22 cellular contexts compared by ENCODE assay signal in the genomic region with DNA sequence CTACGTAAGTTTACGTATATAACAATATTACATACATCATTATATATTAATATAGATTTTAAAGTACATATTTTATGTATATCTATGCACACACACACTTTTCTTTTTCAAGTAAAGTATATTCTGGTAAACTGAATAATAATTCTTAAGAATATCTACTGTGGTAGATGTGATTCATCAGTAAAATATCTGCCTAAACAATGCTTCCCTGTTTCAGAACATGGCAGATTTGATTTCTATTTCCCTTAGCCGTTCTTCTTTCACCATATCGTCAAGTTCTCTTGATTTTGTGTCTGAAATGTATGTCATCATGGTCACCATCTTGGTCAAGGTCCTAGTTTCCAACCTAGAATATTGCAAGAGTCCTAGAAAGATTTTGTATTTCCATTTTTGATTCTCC.
DNase-seq lines count a peak whose midpoint lies in the region; ATAC-seq, FAIRE-seq and TF ChIP-seq lines count a peak whose summit lies in the region.
"Had no signal": no experiment of that assay in that cellular context is flagged by ENCODE, and none has a peak within 500 bp of the region (broad histone marks: within the 10 kb centered on the region; RNA-seq: fewer than 3 reads in every experiment).

No MANE protein-coding gene starts in this region.

- DNase-seq in AG20443 (ENCODE audit: low spot score) (peak; percentile 10), LHCN-M2 (ENCODE audit: low read depth) (peak; percentile 56), bronchial epithelial cell (ENCODE audit: low read depth) (peak; percentile 53), iris pigment epithelial cell (ENCODE audit: low read depth) (peak; percentile 70), NCI-H2227 treated with DMSO at 0.1 percent for 48 hours (lab: John Stamatoyannopoulos, UW) (no peak), retina (no peak), medulla oblongata (ENCODE audit: extremely low spot score) (no peak)
- DNase-seq: heart left ventricle; immature natural killer cell; naive thymus-derived CD8-positive, alpha-beta T cell; NCI-H187; NCI-H226; NCI-H82; pancreas; stimulated activated CD4-positive, alpha-beta T cell treated with anti-CD3 and anti-CD28 coated beads, Interleukin-4, amount 100 ng/mL, for 1 hour; T1000; upper lobe of right lung had no signal

- no peak for ATAC-seq in HG02973 (IDR thresholded peaks at IDR 0.05; ENCODE audit: unreplicated experiment)
- ATAC-seq: activated naive CD4-positive, alpha-beta T cell treated with anti-CD3 and anti-CD28 coated beads, Interleukin-2, amount 50 U/mL, for 72 hours; heart left ventricle; K562; naive thymus-derived CD8-positive, alpha-beta T cell; pancreas; upper lobe of right lung had no signal

- H3K27me3 ChIP-seq in bronchial epithelial cell (ENCODE audit: control insufficient read depth, insufficient read depth, low read length) = no peaks in the 10 kb centered on the region
- H3K27me3 ChIP-seq: BLaER1 treated with 17β-estradiol and CSF1 and Interleukin-3, amounts not matched to agents 10 nM and 100 nM; cardiac muscle cell; heart left ventricle; pancreas; upper lobe of right lung had no signal

- no peak for FAIRE-seq in bronchial epithelial cell (lab: Jason Lieb, UNC)
- FAIRE-seq: K562, pancreas had no signal

- no peak for TF ChIP-seq CTCF in bronchial epithelial cell (IDR thresholded peaks at IDR 0.05; ENCODE audit: insufficient read depth, low read length, severe bottlenecking)

- no peaks in the 10 kb centered on the region for H3K36me3 ChIP-seq in bronchial epithelial cell (ENCODE audit: control insufficient read depth, insufficient read depth, low read length)
- H3K36me3 ChIP-seq: BLaER1 treated with 17β-estradiol and CSF1 and Interleukin-3, amounts not matched to agents 10 nM and 100 nM; cardiac muscle cell; heart left ventricle; pancreas; upper lobe of right lung had no signal

- no peak overlapping the region for H3K4me3 ChIP-seq in bronchial epithelial cell (ENCODE audit: low read depth, low read length)
- H3K4me3 ChIP-seq: BLaER1 treated with 17β-estradiol and CSF1 and Interleukin-3, amounts not matched to agents 10 nM and 100 nM; cardiac muscle cell; heart left ventricle; K562; pancreas; upper lobe of right lung had no signal

Comparison
In these comparisons a context has a peak if more than half of its experiments do, and no peak if none do; other contexts are left out.
1. DNase-seq: peak in AG20443 (single experiment), LHCN-M2 (single experiment), bronchial epithelial cell (single experiment) and iris pigment epithelial cell (single experiment); none in NCI-H2227 treated with DMSO at 0.1 percent for 48 hours (single experiment), retina (single experiment) and medulla oblongata (single experiment).